9 cellular contexts compared by ENCODE assay signal in genomic region chr1:109371271-109371739, GRCh38. TPM values are rescaled to one million over a fixed set of nuclear protein-coding genes. Genes with fewer than 3 reads are reported as not detected.
DNase-seq lines count a peak whose midpoint lies in the region; ATAC-seq lines count a peak whose summit lies in the region.
"Had no signal": no experiment of that assay in that cellular context is flagged by ENCODE, and none has a peak within 500 bp of the region (broad histone marks: within the 10 kb centered on the region; RNA-seq: fewer than 3 reads in every experiment).

No MANE protein-coding gene starts in this region.

- peaks cover 62% of the 10 kb centered on the region for H3K4me1 Mint-ChIP-seq in activated CD4-positive, alpha-beta memory T cell treated with anti-CD3 and anti-CD28 coated beads, Interleukin-2, amount 10 ng/mL, durations not matched to agents 7 days and 5 days
- peaks cover 42% of the 10 kb centered on the region for H3K4me1 Mint-ChIP-seq in stimulated activated naive CD8-positive, alpha-beta T cell treated with anti-CD3 and anti-CD28 coated beads, Interleukin-15, amount 100 ng/mL, for 72 hours

- H3K9me3 Mint-ChIP-seq in activated CD4-positive, alpha-beta memory T cell treated with anti-CD3 and anti-CD28 coated beads, Interleukin-2, amount 10 ng/mL, durations not matched to agents 7 days and 5 days, result peaks cover 3% of the 10 kb centered on the region
- H3K9me3 Mint-ChIP-seq in stimulated activated naive CD8-positive, alpha-beta T cell treated with anti-CD3 and anti-CD28 coated beads, Interleukin-15, amount 100 ng/mL, for 72 hours, result no peaks in the 10 kb centered on the region

- POLR2A ChIA-PET in activated CD4-positive, alpha-beta memory T cell treated with anti-CD3 and anti-CD28 coated beads, Interleukin-2, amount 10 ng/mL, durations not matched to agents 7 days and 5 days (lab: Charles Lee), result interaction anchor here (1.2 to 1.5 kb wide), 2 partner anchors 25 to 27 kb away, joined by 3 to 4 read pairs; partner anchors contain the start of gene SORT1

- CTCF ChIA-PET in activated CD4-positive, alpha-beta memory T cell treated with anti-CD3 and anti-CD28 coated beads, Interleukin-2, amount 10 ng/mL, durations not matched to agents 7 days and 5 days (lab: Charles Lee), result interaction anchor here (0.9 to 1.1 kb wide), 2 partner anchors 9 to 89 kb away, joined by 3 to 4 read pairs; partner anchors contain the start of gene PSRC1

- peaks cover 15% of the 10 kb centered on the region for H3K36me3 Mint-ChIP-seq in activated CD4-positive, alpha-beta memory T cell treated with anti-CD3 and anti-CD28 coated beads, Interleukin-2, amount 10 ng/mL, durations not matched to agents 7 days and 5 days (ENCODE audit: low read depth)
- H3K36me3 Mint-ChIP-seq: IgD-negative memory B cell had no signal

- ATAC-seq in left cardiac atrium (peak; percentile 83 to 85), HG03045 (IDR thresholded peaks at IDR 0.05; ENCODE audit: unreplicated experiment) (no peak)
- peak; percentile 87 for ATAC-seq in stimulated activated naive CD8-positive, alpha-beta T cell treated with anti-CD3 and anti-CD28 coated beads, Interleukin-15, amount 100 ng/mL, for 72 hours

- peak overlapping the region; percentile 37 for H3K27ac Mint-ChIP-seq in activated CD4-positive, alpha-beta memory T cell treated with anti-CD3 and anti-CD28 coated beads, Interleukin-2, amount 10 ng/mL, durations not matched to agents 7 days and 5 days
- no peak overlapping the region for H3K27ac Mint-ChIP-seq in stimulated activated naive CD8-positive, alpha-beta T cell treated with anti-CD3 and anti-CD28 coated beads, Interleukin-15, amount 100 ng/mL, for 72 hours
- H3K27ac Mint-ChIP-seq: IgD-negative memory B cell had no signal

- peak overlapping the region; percentile 31 for H3K4me3 Mint-ChIP-seq in activated CD4-positive, alpha-beta memory T cell treated with anti-CD3 and anti-CD28 coated beads, Interleukin-2, amount 10 ng/mL, durations not matched to agents 7 days and 5 days
- peak overlapping the region in 1 of 2 donors; percentile 30 for H3K4me3 Mint-ChIP-seq in stimulated activated naive CD8-positive, alpha-beta T cell treated with anti-CD3 and anti-CD28 coated beads, Interleukin-15, amount 100 ng/mL, for 72 hours
- H3K4me3 Mint-ChIP-seq: IgD-negative memory B cell had no signal

- intact Hi-C loops in left cardiac atrium (cut with DNase I), result no loop called here

- DNase-seq in HT1080 (ENCODE audit: low read depth) (peak; percentile 64), left cardiac atrium (peak; percentile 31), UCSD-AML1 (lab: John Stamatoyannopoulos, UW; ENCODE audit: unreplicated experiment) (no peak), NCI-H1694 treated with DMSO at 0.1 percent for 48 hours (lab: John Stamatoyannopoulos, UW) (no peak), NCI-H2196 treated with DMSO at 0.1 percent for 48 hours (lab: John Stamatoyannopoulos, UW; ENCODE audit: unreplicated experiment) (no peak)
- no peak for DNase-seq in activated CD4-positive, alpha-beta memory T cell treated with anti-CD3 and anti-CD28 coated beads, Interleukin-2, amount 10 ng/mL, durations not matched to agents 7 days and 5 days
- peak in 1 of 2 donors; percentile 14 for DNase-seq in stimulated activated naive CD8-positive, alpha-beta T cell treated with anti-CD3 and anti-CD28 coated beads, Interleukin-15, amount 100 ng/mL, for 72 hours

- peaks cover 20% of the 10 kb centered on the region for H3K27me3 Mint-ChIP-seq in activated CD4-positive, alpha-beta memory T cell treated with anti-CD3 and anti-CD28 coated beads, Interleukin-2, amount 10 ng/mL, durations not matched to agents 7 days and 5 days
- peaks cover 32% of the 10 kb centered on the region for H3K27me3 Mint-ChIP-seq in stimulated activated naive CD8-positive, alpha-beta T cell treated with anti-CD3 and anti-CD28 coated beads, Interleukin-15, amount 100 ng/mL, for 72 hours

RNA-seq across cellular contexts. Expression of gene SORT1, which starts 26.4 kb away (rescaled TPM):
- 7.7 and 8.1 TPM in 2 replicates for total RNA-seq in HT1080 (2014; rRNA removed; shearing (Covaris generic))
- 6.6 and 6.8 TPM in 2 replicates for polyA plus RNA-seq in HT1080 (2015; cell fraction: cytosol; rRNA removed)
- 8.1 and 8.6 TPM in 2 replicates for polyA plus RNA-seq in HT1080 (2015; cell fraction: nucleus; rRNA removed)
- total RNA-seq in activated CD4-positive, alpha-beta memory T cell treated with anti-CD3 and anti-CD28 coated beads, Interleukin-2, amount 10 ng/mL, durations not matched to agents 7 days and 5 days, result 1 to 10 TPM; 3.2 to 4.5 TPM
- total RNA-seq in left cardiac atrium, result 100 to 1,000 TPM; 139 to 157 TPM

RNA-seq across cellular contexts. Expression of gene PSMA5, which starts 54.9 kb away (rescaled TPM):
- total RNA-seq in HT1080 (2014; rRNA removed; shearing (Covaris generic)), result 54.6 and 94.4 TPM in 2 replicates
- polyA plus RNA-seq in HT1080 (2015; cell fraction: cytosol; rRNA removed), result 86.7 and 103 TPM in 2 replicates
- polyA plus RNA-seq in HT1080 (2015; cell fraction: nucleus; rRNA removed), result 63.7 and 67.7 TPM in 2 replicates
- 100 to 1,000 TPM; 170 to 189 TPM for total RNA-seq in activated CD4-positive, alpha-beta memory T cell treated with anti-CD3 and anti-CD28 coated beads, Interleukin-2, amount 10 ng/mL, durations not matched to agents 7 days and 5 days
- total RNA-seq in left cardiac atrium, result 10 to 100 TPM; 41.5 to 62.8 TPM

Comparison
In these comparisons a context has a peak if more than half of its experiments do, and no peak if none do; other contexts are left out.
1. DNase-seq: peak in HT1080 (single experiment) and left cardiac atrium (single experiment); none in activated CD4-positive, alpha-beta memory T cell treated with anti-CD3 and anti-CD28 coated beads, Interleukin-2, amount 10 ng/mL, durations not matched to agents 7 days and 5 days (single experiment), UCSD-AML1 (single experiment), NCI-H1694 treated with DMSO at 0.1 percent for 48 hours (single experiment) and NCI-H2196 treated with DMSO at 0.1 percent for 48 hours (single experiment).
2. RNA of gene SORT1, which starts 26.4 kb away (total RNA-seq): 139 to 157 TPM in left cardiac atrium; 7.7 to 8.1 TPM in HT1080 and 3.2 to 4.5 TPM in activated CD4-positive, alpha-beta memory T cell treated with anti-CD3 and anti-CD28 coated beads, Interleukin-2, amount 10 ng/mL, durations not matched to agents 7 days and 5 days; every median in the first group is over 10 times any median in the second.